In genomic region chr4:7781361-7781760, GRCh38 we compare ENCODE assay signal across 10 cellular contexts.
DNase-seq lines count a peak whose midpoint lies in the region; ATAC-seq and TF ChIP-seq lines count a peak whose summit lies in the region.
"Had no signal": no experiment of that assay in that cellular context is flagged by ENCODE, and none has a peak within 500 bp of the region (broad histone marks: within the 10 kb centered on the region; RNA-seq: fewer than 3 reads in every experiment).

No MANE protein-coding gene starts in this region.

- H3K27me3 ChIP-seq in CD8-positive, alpha-beta T cell (ENCODE audit: insufficient read depth, low read length), result no peaks in the 10 kb centered on the region
- H3K27me3 ChIP-seq in esophagus (ENCODE audit: control insufficient read depth in 1 of 2, insufficient read depth in 2 of 2, low read length in 2 of 2), result no peaks in the 10 kb centered on the region
- no peaks in the 10 kb centered on the region for H3K27me3 ChIP-seq in Caco-2 (replicated peaks; ENCODE audit: control insufficient read depth, insufficient read depth, low read length)
- H3K27me3 ChIP-seq: neutrophil had no signal

- TF ChIP-seq CTCF in CD8-positive, alpha-beta T cell (IDR thresholded peaks at IDR 0.05), result no peak
- TF ChIP-seq CTCF in nephron (IDR thresholded peaks at IDR 0.05; ENCODE audit: unreplicated experiment in 3 of 3), result no peak
- no peak for TF ChIP-seq CTCF in Caco-2 (IDR thresholded peaks at IDR 0.05; ENCODE audit: insufficient read depth in 1 of 2, low read depth in 1 of 2, low read length in 1 of 2, severe bottlenecking in 1 of 2, unreplicated experiment in 1 of 2)
- no peak for TF ChIP-seq CTCF in GM13977 (IDR thresholded peaks at IDR 0.05; ENCODE audit: extremely low read depth, insufficient read depth, missing control alignments)

- no TSS peak for BruUV-seq in Caco-2 (replicated peaks; lab: Mats Ljungman, UMichigan)

- H3K4me1 Mint-ChIP-seq in CD8-positive, alpha-beta T cell (ENCODE audit: low read depth), result peaks cover 19% of the 10 kb centered on the region
- H3K4me1 Mint-ChIP-seq in nephron (peaks cover 73% of the 10 kb centered on the region), Caco-2 (ENCODE audit: low read depth, unreplicated experiment) (no peaks in the 10 kb centered on the region)

- WGBS in esophagus, 2 donors, result 72 to 77% methylated on average over 13 of the region's 13 CpGs

- in situ Hi-C loops in GM13977 (cut with MboI; ENCODE audit: low pct_unique_long_range_greater_than_20kb, low sequenced_read_pairs, unreplicated experiment), result no loop called here

- no peak overlapping the region for H3K4me3 Mint-ChIP-seq in CD8-positive, alpha-beta T cell
- H3K4me3 Mint-ChIP-seq in nephron (no peak overlapping the region), Caco-2 (ENCODE audit: unreplicated experiment) (no peak overlapping the region)

- ATAC-seq in CD8-positive, alpha-beta T cell, result no peak

- DNase-seq in CD8-positive, alpha-beta T cell, result no peak
- DNase-seq in Kasumi-1 (lab: John Stamatoyannopoulos, UW) (peak; percentile 86 to 95), NCI-H2107 (lab: John Stamatoyannopoulos, UW) (no peak), Caco-2 (no peak), GM13977 (ENCODE audit: low spot score) (no peak), NCI-H526 (lab: John Stamatoyannopoulos, UW) (no peak)
- DNase-seq: NCI-H1930 had no signal

- H3K36me3 Mint-ChIP-seq in CD8-positive, alpha-beta T cell, result peaks cover 55% of the 10 kb centered on the region
- H3K36me3 Mint-ChIP-seq in nephron (ENCODE audit: low read depth) (peaks cover 79% of the 10 kb centered on the region), Caco-2 (ENCODE audit: insufficient read depth, unreplicated experiment) (peaks cover 35% of the 10 kb centered on the region)

- H3K9me3 ChIP-seq in CD8-positive, alpha-beta T cell (ENCODE audit: low read length), result no peaks in the 10 kb centered on the region
- no peaks in the 10 kb centered on the region for H3K9me3 ChIP-seq in esophagus (ENCODE audit: control insufficient read depth in 2 of 2, insufficient read depth in 1 of 2, low read depth in 1 of 2, low read length in 1 of 2)
- H3K9me3 ChIP-seq in Caco-2, result no peaks in the 10 kb centered on the region
- H3K9me3 ChIP-seq: neutrophil had no signal

- H3K4me1 ChIP-seq in CD8-positive, alpha-beta T cell (ENCODE audit: insufficient read depth, low read length), result peaks cover 9% of the 10 kb centered on the region
- H3K4me1 ChIP-seq in esophagus (ENCODE audit: control insufficient read depth in 2 of 2, insufficient read depth in 2 of 2, low read length in 1 of 2) (peaks cover 0 to 2% of the 10 kb centered on the region in 2 donors), Caco-2 (no peaks in the 10 kb centered on the region)

- CTCF ChIA-PET in CD8-positive, alpha-beta T cell (lab: Charles Lee), result interaction anchor here (1.7 kb wide), 1 partner anchor 21 kb away, joined by 4 read pairs; no protein-coding TSS in a partner anchor
- CTCF ChIA-PET in Caco-2 (lab: Charles Lee), result no interaction called here

- peak overlapping the region; percentile 1 for H3K27ac Mint-ChIP-seq in CD8-positive, alpha-beta T cell
- H3K27ac Mint-ChIP-seq in nephron (peak overlapping the region; percentile 71 to 91 (median 80)), Caco-2 (ENCODE audit: unreplicated experiment) (no peak overlapping the region)

- no peaks in the 10 kb centered on the region for H3K36me3 ChIP-seq in CD8-positive, alpha-beta T cell (ENCODE audit: insufficient read depth, low read length)
- peaks cover 2 to 10% of the 10 kb centered on the region in 2 donors for H3K36me3 ChIP-seq in esophagus (ENCODE audit: control insufficient read depth in 2 of 2, insufficient read depth in 2 of 2, low read length in 1 of 2)
- no peaks in the 10 kb centered on the region for H3K36me3 ChIP-seq in Caco-2 (ENCODE audit: control insufficient read depth, insufficient read depth, low read length)

- H3K27ac ChIP-seq in CD8-positive, alpha-beta T cell (ENCODE audit: low read depth, low read length), result no peak overlapping the region
- H3K27ac ChIP-seq in esophagus (ENCODE audit: low read depth in 2 of 2, low read length in 1 of 2), result peak overlapping the region; percentile 15 to 36
- H3K27ac ChIP-seq: neutrophil had no signal

- no peaks in the 10 kb centered on the region for H3K9me3 Mint-ChIP-seq in CD8-positive, alpha-beta T cell
- H3K9me3 Mint-ChIP-seq in nephron (no peaks in the 10 kb centered on the region), Caco-2 (ENCODE audit: unreplicated experiment) (no peaks in the 10 kb centered on the region)

- intact Hi-C loops in CD8-positive, alpha-beta T cell (cut with DNase I, micrococcal nuclease), result no loop called here
- intact Hi-C loops in Caco-2 (cut with micrococcal nuclease; ENCODE audit: unreplicated experiment), result no loop called here

- no peak overlapping the region for H3K4me3 ChIP-seq in CD8-positive, alpha-beta T cell (ENCODE audit: low read depth, low read length)
- H3K4me3 ChIP-seq in esophagus (ENCODE audit: low read depth in 1 of 2, low read length in 2 of 2) (no peak overlapping the region), Caco-2 (ENCODE audit: low read depth, low read length) (no peak overlapping the region)

- POLR2A ChIA-PET in CD8-positive, alpha-beta T cell (lab: Charles Lee), result no interaction called here
- POLR2A ChIA-PET in Caco-2 (lab: Charles Lee), result no interaction called here

- H3K27me3 Mint-ChIP-seq in CD8-positive, alpha-beta T cell (ENCODE audit: low read depth), result no peaks in the 10 kb centered on the region
- no peaks in the 10 kb centered on the region for H3K27me3 Mint-ChIP-seq in nephron (ENCODE audit: low read depth)
- no peaks in the 10 kb centered on the region for H3K27me3 Mint-ChIP-seq in Caco-2 (ENCODE audit: insufficient read depth, unreplicated experiment)

Comparison
In these comparisons a context has a peak if more than half of its experiments do, and no peak if none do; other contexts are left out.
1. DNase-seq: peak in Kasumi-1 (2 of 2); none in CD8-positive, alpha-beta T cell (0 of 7), NCI-H2107 (single experiment), Caco-2 (0 of 2), GM13977 (single experiment) and NCI-H526 (0 of 2).